In genomic region chr14:42911642-42912041, GRCh38 we compare ENCODE assay signal across 1 cellular context.
TF ChIP-seq lines count a peak whose summit lies in the region.

No MANE protein-coding gene starts in this region.

TF ChIP-seq in HCT116, 20 proteins besides CTCF, POLR2A, EP300 and RAD21 (continued from another document):
- TF ChIP-seq REST (IDR thresholded peaks at IDR 0.05; ENCODE audit: low read depth) (no peak), ZFX (IDR thresholded peaks at IDR 0.05) (no peak), EZH2phosphoT487 (IDR thresholded peaks at IDR 0.05; ENCODE audit: borderline replicate concordance) (no peak), SRF (IDR thresholded peaks at IDR 0.05; ENCODE audit: low read depth) (no peak), JUND (IDR thresholded peaks at IDR 0.05) (no peak), SP1 (IDR thresholded peaks at IDR 0.05; ENCODE audit: low read depth) (no peak), ZBTB33 (IDR thresholded peaks at IDR 0.05; ENCODE audit: extremely low read depth, insufficient replicate concordance, low read length) (no peak), FOSL1 (IDR thresholded peaks at IDR 0.05; ENCODE audit: low read depth) (no peak), YY1 (IDR thresholded peaks at IDR 0.05; ENCODE audit: extremely low read depth, insufficient replicate concordance, low read depth, low read length) (no peak), EGR1 (IDR thresholded peaks at IDR 0.05; ENCODE audit: low read depth) (no peak), TCF7L2 (IDR thresholded peaks at IDR 0.05; ENCODE audit: borderline replicate concordance, extremely low read depth, insufficient read depth, insufficient read length) (no peak), EZH2 (IDR thresholded peaks at IDR 0.05) (no peak), ATF3 (IDR thresholded peaks at IDR 0.05) (no peak), MAX (IDR thresholded peaks at IDR 0.05) (no peak)
